Comparison of ENCODE assay signal across 17 cellular contexts in the genomic region with DNA sequence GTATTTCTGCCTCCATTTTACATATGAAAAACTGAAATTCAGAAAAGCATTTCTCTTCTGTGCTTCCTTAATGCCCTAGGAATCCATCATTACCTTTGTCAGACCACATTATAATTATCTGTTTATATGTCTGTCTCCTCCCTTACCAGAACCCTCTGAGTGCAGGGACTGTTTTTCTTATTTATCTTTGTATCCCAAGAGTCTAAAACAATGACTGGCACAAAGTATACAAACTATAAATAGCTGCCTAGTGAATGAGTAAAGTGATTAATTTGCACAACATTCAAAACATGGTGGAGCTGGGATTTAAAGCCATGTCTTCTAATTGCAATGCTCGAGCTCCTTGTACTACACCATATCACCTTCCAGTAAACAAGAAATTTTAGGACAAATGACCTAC. TPM values are rescaled to one million over a fixed set of nuclear protein-coding genes. Genes with fewer than 3 reads are reported as not detected.
DNase-seq lines count a peak whose midpoint lies in the region; ATAC-seq, FAIRE-seq and TF ChIP-seq lines count a peak whose summit lies in the region.
"Had no signal": no experiment of that assay in that cellular context is flagged by ENCODE, and none has a peak within 500 bp of the region (broad histone marks: within the 10 kb centered on the region; RNA-seq: fewer than 3 reads in every experiment).

No MANE protein-coding gene starts in this region.

- TF ChIP-seq EP300 in K562 (IDR thresholded peaks at IDR 0.05; ENCODE audit: low read length) = no peak

- CTCF ChIA-PET in K562 (lab: Yijun Ruan, JAX; ENCODE audit: low intra/inter-chr PET ratio) = no interaction called here

- no peaks in the 10 kb centered on the region for H3K4me1 ChIP-seq in K562 (replicated peaks in 1 of 2; ENCODE audit: control insufficient read depth in 2 of 2, insufficient read depth in 2 of 2, low read length in 2 of 2)

- H3K9ac ChIP-seq in K562 (ENCODE audit: insufficient read depth in 1 of 2, low read depth in 2 of 2, low read length in 2 of 2) = no peak overlapping the region

- no peaks in the 10 kb centered on the region for H3K79me2 ChIP-seq in K562 (ENCODE audit: control insufficient read depth, insufficient read depth, low read length)

- no peaks in the 10 kb centered on the region for H3K9me3 ChIP-seq in K562 (replicated peaks; ENCODE audit: control insufficient read depth, insufficient read depth, low read depth, low read length)

- no peaks in the 10 kb centered on the region for H3K9me1 ChIP-seq in K562 (ENCODE audit: control insufficient read depth, insufficient read depth, low read length)

- no peak for TF ChIP-seq CTCF in K562 (IDR thresholded peaks at IDR 0.05 in 2 of 3, conservative IDR thresholded peaks at IDR 0.05 in 1 of 3; ENCODE audit: insufficient read depth in 2 of 3, low read depth in 1 of 3, low read length in 3 of 3)

- H3K36me3 ChIP-seq in K562 (ENCODE audit: control insufficient read depth, insufficient read depth, low read length) = peaks cover 82% of the 10 kb centered on the region

- TF ChIP-seq RAD21 in K562 (CRISPR knock-in tag; conservative IDR thresholded peaks at IDR 0.05 in 1 of 2, IDR thresholded peaks at IDR 0.05 in 1 of 2) = no peak

- H3K27me3 ChIP-seq in K562 (ENCODE audit: control insufficient read depth in 2 of 2, insufficient read depth in 2 of 2, low read length in 2 of 2) = no peaks in the 10 kb centered on the region

- no TSS peak for BruUV-seq in K562 (replicated peaks; lab: Mats Ljungman, UMichigan)

- H3K4me2 ChIP-seq in K562 (ENCODE audit: insufficient read depth, low read length) = no peak overlapping the region

- ATAC-seq in left ventricle myocardium superior (peak; percentile 47), Right ventricle myocardium inferior (no peak), K562 (no peak), GM19324 (IDR thresholded peaks at IDR 0.05; ENCODE audit: low FRiP score, unreplicated experiment) (no peak)
- ATAC-seq: GM12878, HepG2 had no signal

- H3K27ac ChIP-seq in K562 (ENCODE audit: extremely low read depth, low read depth, low read length) = no peak overlapping the region
- H3K27ac ChIP-seq: RWPE1 had no signal

- no peak overlapping the region for H3K4me3 ChIP-seq in K562
- H3K4me3 ChIP-seq: GM12878 had no signal

- in situ Hi-C loops in K562 (cut with MboI) = no loop called here

- no peak for TF ChIP-seq POLR2A in K562 (conservative IDR thresholded peaks at IDR 0.05)

- H4K20me1 ChIP-seq in K562 (replicated peaks; ENCODE audit: control insufficient read depth, insufficient read depth, low read length) = no peaks in the 10 kb centered on the region; the same call in 1 of the 2 replicates

- no peak overlapping the region for H2AFZ ChIP-seq in K562 (ENCODE audit: low read depth, low read length)

- 83% methylated on average over 1 of the region's 1 CpG for WGBS in K562 (ENCODE audit: insufficient coverage, low coverage, missing lambda C conversion rate)

- intact Hi-C loops in left ventricle myocardium superior (cut with micrococcal nuclease) (no loop called here), Right ventricle myocardium inferior (cut with DNase I) (no loop called here), K562 (cut with micrococcal nuclease) (no loop called here)

- DNase-seq in left ventricle myocardium superior = no peak
- no peak for DNase-seq in Right ventricle myocardium inferior (ENCODE audit: missing footprints)
- DNase-seq in K562 (ENCODE audit: extremely low read depth in 1 of 4, low spot score in 3 of 4) = no peak
- DNase-seq in globus pallidus (ENCODE audit: low spot score) = peak; percentile 7
- no peak for DNase-seq in stimulated activated CD4-positive, alpha-beta T cell treated with anti-CD3 and anti-CD28 coated beads, Interleukin-15, amount 100 ng/mL, for 24 hours
- no peak for DNase-seq in NCI-H1092 treated with DMSO at 0.1 percent for 48 hours (lab: John Stamatoyannopoulos, UW)
- DNase-seq: Karpas-422, MV-4-11, NCI-H146, NCI-H2227 treated with DMSO at 0.1 percent for 48 hours, OCI-M1 had no signal

- POLR2A ChIA-PET in K562 (lab: Yijun Ruan, JAX) = no interaction called here

- no peak for FAIRE-seq in K562 (lab: Jason Lieb, UNC)
- FAIRE-seq: GM12878, HepG2 had no signal

TF ChIP-seq in K562, 482 proteins besides CTCF, POLR2A, EP300 and RAD21:
- TF ChIP-seq RNF219 (CRISPR knock-in tag; IDR thresholded peaks at IDR 0.05) (no peak), CCAR2 (IDR thresholded peaks at IDR 0.05; ENCODE audit: low read depth, low read length) (no peak), MAFG (tag; conservative IDR thresholded peaks at IDR 0.05) (0 out of 2 replicates have a peak, but pooled peaks have one; percentile 17)
TF ChIP-seq in K562: peak in this region for 1.

RNA-seq across cellular contexts. Expression of gene HK3, which starts 49.3 kb away (rescaled TPM):
- total RNA-seq in left ventricle myocardium superior (3.7 TPM), Right ventricle myocardium inferior (6.4 TPM), K562 (2014; rRNA removed) (0.08 TPM in 1 of 2 replicates, not detected in the other), K562 (2014; rRNA removed; fragmentation: Illumina TruSeq; extraction: Trizol) (not detected in 2 replicates), K562 (2015; rRNA removed; fragmentation: Illumina TruSeq; extraction: Trizol) (not detected in 2 replicates), K562 (2021) (0.16 TPM in 1 of 2 replicates, not detected in the other)
- total RNA-seq in K562 (2011; cell fraction: chromatin; rRNA removed; ENCODE audit: low replicate concordance) = not detected in 2 replicates
- total RNA-seq in K562 (2011; cell fraction: nucleolus; rRNA removed) = not detected in 2 replicates
- total RNA-seq in K562 (2011; cell fraction: nucleoplasm; rRNA removed) = not detected in 2 replicates
- polyA plus RNA-seq in K562 (2011; rRNA removed) (not detected in 2 replicates), K562 (2014; fragmentation: Illumina TruSeq; extraction: Trizol) (not detected in 2 replicates), K562 (2014; fragmentation: Nextera tagmentation; extraction: Ambion mirVana) (not detected), K562 (2014; rRNA removed) (not detected in 2 replicates)
- polyA plus RNA-seq in K562 (2011; cell fraction: cytosol; rRNA removed) = not detected in 2 replicates
- 0.06 and 0.08 TPM in 2 replicates for polyA plus RNA-seq in K562 (2011; cell fraction: nucleus; rRNA removed)
- polyA plus RNA-seq in K562 (2012) = not detected in 2 replicates
- not detected in 2 replicates for polyA minus RNA-seq in K562 (2011; rRNA and poly(A)+ RNA removed)
- not detected in 2 replicates for polyA minus RNA-seq in K562 (2011; cell fraction: cytosol; rRNA and poly(A)+ RNA removed)
- polyA minus RNA-seq in K562 (2011; cell fraction: nucleus; rRNA and poly(A)+ RNA removed) = not detected in 2 replicates
- total RNA-seq: G401, HepG2, SK-MEL-5 had no signal
- polyA plus RNA-seq: HepG2 had no signal

RNA-seq across cellular contexts. Expression of gene UIMC1, which starts 58.1 kb away (rescaled TPM):
- total RNA-seq in left ventricle myocardium superior = 32.9 TPM
- total RNA-seq in Right ventricle myocardium inferior = 34.3 TPM
- total RNA-seq in K562 (2011; cell fraction: chromatin; rRNA removed; ENCODE audit: low replicate concordance) = 63.6 and 136 TPM in 2 replicates
- 26.2 and 34.3 TPM in 2 replicates for total RNA-seq in K562 (2011; cell fraction: nucleolus; rRNA removed)
- 68.0 and 110 TPM in 2 replicates for total RNA-seq in K562 (2011; cell fraction: nucleoplasm; rRNA removed)
- 28.5 and 33.3 TPM in 2 replicates for total RNA-seq in K562 (2014; rRNA removed)
- total RNA-seq in K562 (2014; rRNA removed; fragmentation: Illumina TruSeq; extraction: Trizol) = 51.7 and 52.3 TPM in 2 replicates
- 41.6 and 49.2 TPM in 2 replicates for total RNA-seq in K562 (2015; rRNA removed; fragmentation: Illumina TruSeq; extraction: Trizol)
- total RNA-seq in K562 (2021) = 44.8 and 46.3 TPM in 2 replicates
- polyA plus RNA-seq in K562 (2011; rRNA removed) = 31.1 and 33.5 TPM in 2 replicates
- polyA plus RNA-seq in K562 (2011; cell fraction: cytosol; rRNA removed) = 7.2 and 16.6 TPM in 2 replicates
- 35.3 and 51.1 TPM in 2 replicates for polyA plus RNA-seq in K562 (2011; cell fraction: nucleus; rRNA removed)
- polyA plus RNA-seq in K562 (2012) = 21.9 and 25.1 TPM in 2 replicates
- polyA plus RNA-seq in K562 (2014; fragmentation: Illumina TruSeq; extraction: Trizol) = 37.6 and 43.7 TPM in 2 replicates
- polyA plus RNA-seq in K562 (2014; fragmentation: Nextera tagmentation; extraction: Ambion mirVana) = 10 to 100 TPM; 14.9 to 23.6 TPM
- 34.0 and 36.8 TPM in 2 replicates for polyA plus RNA-seq in K562 (2014; rRNA removed)
- polyA minus RNA-seq in K562 (2011; rRNA and poly(A)+ RNA removed) = 47.1 and 79.1 TPM in 2 replicates
- polyA minus RNA-seq in K562 (2011; cell fraction: cytosol; rRNA and poly(A)+ RNA removed) = 20.4 and 21.0 TPM in 2 replicates
- 22.8 and 45.4 TPM in 2 replicates for polyA minus RNA-seq in K562 (2011; cell fraction: nucleus; rRNA and poly(A)+ RNA removed)
